14 cellular contexts compared by ENCODE assay signal in genomic region chr2:189304360-189304759, GRCh38.
DNase-seq lines count a peak whose midpoint lies in the region; ATAC-seq and TF ChIP-seq lines count a peak whose summit lies in the region.
"Had no signal": no experiment of that assay in that cellular context is flagged by ENCODE, and none has a peak within 500 bp of the region (broad histone marks: within the 10 kb centered on the region; RNA-seq: fewer than 3 reads in every experiment).

No MANE protein-coding gene starts in this region.

- H4K20me1 ChIP-seq in DND-41 (ENCODE audit: insufficient read depth, low read length) = no peaks in the 10 kb centered on the region

- H3K4me2 ChIP-seq in DND-41 (ENCODE audit: insufficient read depth, low read length) = no peak overlapping the region

- H3K4me1 ChIP-seq in DND-41 (ENCODE audit: insufficient read depth, low read length) (peaks cover 48% of the 10 kb centered on the region), mucosa of descending colon (ENCODE audit: low read depth) (no peaks in the 10 kb centered on the region), sigmoid colon (no peaks in the 10 kb centered on the region)
- H3K4me1 ChIP-seq: parathyroid adenoma had no signal

- H3K4me1 Mint-ChIP-seq in activated T-helper 17 cell treated with anti-CD3 and anti-CD28 coated beads, Interleukin-2, amount 50 U/mL, for 72 hours = peaks cover 23% of the 10 kb centered on the region

- 78 to 90% methylated on average over 2 of the region's 2 CpGs for WGBS in sigmoid colon, 2 donors

- peak overlapping the region; percentile 74 for H3K27ac Mint-ChIP-seq in activated T-helper 17 cell treated with anti-CD3 and anti-CD28 coated beads, Interleukin-2, amount 50 U/mL, for 72 hours

- TF ChIP-seq CTCF in DND-41 (IDR thresholded peaks at IDR 0.05; ENCODE audit: borderline replicate concordance, extremely low read depth, low read length, poor library complexity, severe bottlenecking) (no peak), mucosa of descending colon (IDR thresholded peaks at IDR 0.05) (no peak), sigmoid colon (IDR thresholded peaks at IDR 0.05) (no peak)

- no peak overlapping the region for H3K4me3 ChIP-seq in DND-41 (ENCODE audit: low read depth in 1 of 2, low read length in 2 of 2)
- no peak overlapping the region for H3K4me3 ChIP-seq in mucosa of descending colon
- no peak overlapping the region for H3K4me3 ChIP-seq in sigmoid colon
- H3K4me3 ChIP-seq: stomach had no signal

- intact Hi-C loops in mucosa of descending colon (cut with DNase I, micrococcal nuclease) = no loop called here
- intact Hi-C loops in sigmoid colon (cut with DNase I) = no loop called here
- intact Hi-C loops in head of caudate nucleus (cut with DNase I) = no loop called here

- H3K27me3 ChIP-seq in DND-41 (ENCODE audit: insufficient read depth, low read length, poor library complexity) (no peaks in the 10 kb centered on the region), sigmoid colon (no peaks in the 10 kb centered on the region)
- H3K27me3 ChIP-seq: stomach had no signal

- H2AFZ ChIP-seq in DND-41 (ENCODE audit: low read depth, low read length) = peak overlapping the region; percentile 52; the same call in 1 of the 2 replicates
- H2AFZ ChIP-seq: parathyroid adenoma had no signal

- in situ Hi-C loops in ACHN (cut with HindIII; ENCODE audit: low pct_ligation_motif_present, low pct_unique_long_range_greater_than_20kb, low sequenced_read_pairs) = no loop called here

- H3K36me3 Mint-ChIP-seq in activated T-helper 17 cell treated with anti-CD3 and anti-CD28 coated beads, Interleukin-2, amount 50 U/mL, for 72 hours (ENCODE audit: low read depth) = no peaks in the 10 kb centered on the region

- H3K27me3 Mint-ChIP-seq in activated T-helper 17 cell treated with anti-CD3 and anti-CD28 coated beads, Interleukin-2, amount 50 U/mL, for 72 hours = no peaks in the 10 kb centered on the region

- no peaks in the 10 kb centered on the region for H3K9me3 ChIP-seq in DND-41 (ENCODE audit: insufficient read depth, low read length, severe bottlenecking)
- no peaks in the 10 kb centered on the region for H3K9me3 ChIP-seq in mucosa of descending colon
- no peaks in the 10 kb centered on the region for H3K9me3 ChIP-seq in sigmoid colon
- H3K9me3 ChIP-seq: stomach had no signal

- no peaks in the 10 kb centered on the region for H3K79me2 ChIP-seq in DND-41 (ENCODE audit: insufficient read depth, low read length)
- H3K79me2 ChIP-seq: parathyroid adenoma had no signal

- no peak for TF ChIP-seq EP300 in sigmoid colon (IDR thresholded peaks at IDR 0.05)

- no peak for TF ChIP-seq POLR2A in sigmoid colon (IDR thresholded peaks at IDR 0.05)

- H3K4me3 Mint-ChIP-seq in activated T-helper 17 cell treated with anti-CD3 and anti-CD28 coated beads, Interleukin-2, amount 50 U/mL, for 72 hours = peak overlapping the region; percentile 67

- H3K9ac ChIP-seq in DND-41 (ENCODE audit: low read depth, low read length) = no peak overlapping the region
- H3K9ac ChIP-seq: parathyroid adenoma had no signal

- H3K36me3 ChIP-seq in DND-41 (ENCODE audit: insufficient read depth, low read length) (no peaks in the 10 kb centered on the region), mucosa of descending colon (ENCODE audit: low read depth) (no peaks in the 10 kb centered on the region), sigmoid colon (no peaks in the 10 kb centered on the region)
- H3K36me3 ChIP-seq: stomach had no signal

- DNase-seq in DND-41 = peak; percentile 58
- DNase-seq in T-helper 22 cell (ENCODE audit: low read depth) = peak; percentile 25
- no peak for DNase-seq in mucosa of descending colon
- DNase-seq in ACHN = no peak
- DNase-seq in sigmoid colon = no peak
- no peak for DNase-seq in head of caudate nucleus
- DNase-seq: amygdala, KG1, NCI-H187, NCI-H774, stomach had no signal

- ATAC-seq in DND-41 (ENCODE audit: insufficient read depth, low read depth) (peak; percentile 47), mucosa of descending colon (peak; percentile 55), GM18498 (IDR thresholded peaks at IDR 0.05; ENCODE audit: unreplicated experiment) (no peak)
- peak; percentile 83 for ATAC-seq in activated T-helper 17 cell treated with anti-CD3 and anti-CD28 coated beads, Interleukin-2, amount 50 U/mL, for 72 hours (replicated peaks)

- no peak overlapping the region for H3K27ac ChIP-seq in DND-41 (ENCODE audit: low read length)
- H3K27ac ChIP-seq in sigmoid colon = no peak overlapping the region
- H3K27ac ChIP-seq: parathyroid adenoma, stomach had no signal

- H3K9me3 Mint-ChIP-seq in activated T-helper 17 cell treated with anti-CD3 and anti-CD28 coated beads, Interleukin-2, amount 50 U/mL, for 72 hours = no peaks in the 10 kb centered on the region

Comparison
In these comparisons a context has a peak if more than half of its experiments do, and no peak if none do; other contexts are left out.
1. DNase-seq: peak in DND-41 (single experiment) and T-helper 22 cell (single experiment); none in mucosa of descending colon (0 of 3), ACHN (single experiment), sigmoid colon (single experiment) and head of caudate nucleus (0 of 42).